Comparison of ENCODE assay signal across 36 cellular contexts in the genomic region with DNA sequence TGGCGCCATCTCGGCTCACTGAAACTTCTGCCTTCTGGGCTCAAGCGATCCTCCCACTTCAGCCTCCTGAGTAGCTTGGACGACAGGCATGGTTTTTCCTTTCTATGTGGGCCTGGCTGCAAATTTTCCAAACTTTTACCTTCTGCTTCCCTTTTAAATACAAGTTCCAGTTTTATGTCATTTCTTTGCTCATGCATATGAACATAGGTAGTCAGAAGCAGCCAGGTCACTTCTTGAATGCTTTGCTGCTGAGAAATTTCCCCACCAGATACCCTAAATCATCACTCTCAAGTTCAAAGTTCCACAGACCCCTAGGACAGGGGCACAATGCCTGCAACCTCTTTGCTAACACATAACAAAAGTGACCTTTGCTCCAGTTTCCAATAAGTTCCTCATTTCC. TPM values are rescaled to one million over a fixed set of nuclear protein-coding genes. Genes with fewer than 3 reads are reported as not detected.
"Had no signal": no experiment of that assay in that cellular context is flagged by ENCODE, and none has a peak within 500 bp of the region (broad histone marks: within the 10 kb centered on the region; RNA-seq: fewer than 3 reads in every experiment).

No MANE protein-coding gene starts in this region.

- H3K27me3 Mint-ChIP-seq: activated CD4-positive, alpha-beta memory T cell treated with anti-CD3 and anti-CD28 coated beads, Interleukin-2, amount 10 ng/mL, durations not matched to agents 7 days and 5 days; activated CD4-positive, alpha-beta T cell treated with anti-CD3 and anti-CD28 coated beads, Interleukin-2, amount 10 ng/mL, durations not matched to agents 7 days and 5 days; activated naive CD8-positive, alpha-beta T cell treated with anti-CD3 and anti-CD28 coated beads, Interleukin-2, amount 10 ng/mL, durations not matched to agents 7 days and 5 days; activated T-cell treated with anti-CD3 and anti-CD28 coated beads, Interleukin-2, amount 50 U/mL, for 24 hours; effector memory CD8-positive, alpha-beta T cell; naive thymus-derived CD4-positive, alpha-beta T cell had no signal

- H3K79me2 ChIP-seq: hepatocyte had no signal

- H3K4me1 ChIP-seq: pancreas had no signal

- H3K27me3 ChIP-seq: ascending aorta, cardiac muscle cell, gastroesophageal sphincter, hepatocyte, pancreas, suprapubic skin, tibial artery, upper lobe of right lung had no signal

- H3K9me3 ChIP-seq: pancreas had no signal

- H3K36me3 ChIP-seq: ascending aorta, cardiac muscle cell, gastroesophageal sphincter, pancreas, suprapubic skin, tibial artery, upper lobe of right lung had no signal

- H3K4me3 ChIP-seq: ascending aorta, cardiac muscle cell, coronary artery, gastroesophageal sphincter, hepatocyte, pancreas, psoas muscle, smooth muscle cell, suprapubic skin, tibial artery, upper lobe of right lung had no signal

- H3K4me1 Mint-ChIP-seq: activated CD4-positive, alpha-beta memory T cell treated with anti-CD3 and anti-CD28 coated beads, Interleukin-2, amount 10 ng/mL, durations not matched to agents 7 days and 5 days; activated CD4-positive, alpha-beta T cell treated with anti-CD3 and anti-CD28 coated beads, Interleukin-2, amount 10 ng/mL, durations not matched to agents 7 days and 5 days; activated naive CD4-positive, alpha-beta T cell treated with anti-CD3 and anti-CD28 coated beads, Interleukin-2, amount 10 ng/mL, durations not matched to agents 7 days and 5 days; brain; immature natural killer cell; mesothelial cell of epicardium had no signal

- ATAC-seq: effector memory CD8-positive, alpha-beta T cell; gastroesophageal sphincter; left colon; naive thymus-derived CD4-positive, alpha-beta T cell; pancreas; psoas muscle; upper lobe of right lung had no signal

- H2AFZ ChIP-seq: hepatocyte had no signal

- H3K27ac ChIP-seq: ascending aorta, cardiac muscle cell, coronary artery, gastroesophageal sphincter, hepatocyte, pancreas, psoas muscle, suprapubic skin, tibial artery had no signal

- DNase-seq: activated CD4-positive, alpha-beta memory T cell treated with anti-CD3 and anti-CD28 coated beads, Interleukin-2, amount 10 ng/mL, durations not matched to agents 7 days and 5 days; activated CD4-positive, alpha-beta T cell treated with anti-CD3 and anti-CD28 coated beads, Interleukin-2, amount 10 ng/mL, durations not matched to agents 7 days and 5 days; activated CD4-positive, CD25-positive, alpha-beta regulatory T cell treated with anti-CD3 and anti-CD28 coated beads, Interleukin-2, amount 50 U/mL, for 72 hours; activated CD8-positive, alpha-beta memory T cell treated with anti-CD3 and anti-CD28 coated beads, Interleukin-2, amount 50 U/mL, for 48 hours; activated gamma-delta T cell; activated naive CD4-positive, alpha-beta T cell treated with anti-CD3 and anti-CD28 coated beads, Interleukin-2, amount 10 ng/mL, durations not matched to agents 7 days and 5 days; activated naive CD8-positive, alpha-beta T cell treated with anti-CD3 and anti-CD28 coated beads, Interleukin-2, amount 10 ng/mL, durations not matched to agents 7 days and 5 days; activated T-cell treated with anti-CD3 and anti-CD28 coated beads, Interleukin-2, amount 50 U/mL, for 24 hours; cerebellar nuclear complex; effector memory CD8-positive, alpha-beta T cell; immature natural killer cell; kidney; left colon; mammary epithelial cell; naive thymus-derived CD4-positive, alpha-beta T cell; nucleus accumbens; pancreas; psoas muscle; stimulated activated CD4-positive, alpha-beta T cell treated with anti-CD3 and anti-CD28 coated beads, Interleukin-15, amount 100 ng/mL, for 24 hours; stimulated activated CD4-positive, alpha-beta T cell treated with anti-CD3 and anti-CD28 coated beads, Interleukin-2, amount 100 ng/mL, for 24 hours; stimulated activated naive CD4-positive, alpha-beta T cell; T-helper 9 cell; tibial artery; upper lobe of right lung had no signal

- H3K27ac Mint-ChIP-seq: activated CD4-positive, alpha-beta memory T cell treated with anti-CD3 and anti-CD28 coated beads, Interleukin-2, amount 10 ng/mL, durations not matched to agents 7 days and 5 days; activated CD4-positive, alpha-beta T cell treated with anti-CD3 and anti-CD28 coated beads, Interleukin-2, amount 10 ng/mL, durations not matched to agents 7 days and 5 days; activated naive CD4-positive, alpha-beta T cell treated with anti-CD3 and anti-CD28 coated beads, Interleukin-2, amount 10 ng/mL, durations not matched to agents 7 days and 5 days; activated naive CD8-positive, alpha-beta T cell treated with anti-CD3 and anti-CD28 coated beads, Interleukin-2, amount 10 ng/mL, durations not matched to agents 7 days and 5 days; activated T-cell treated with anti-CD3 and anti-CD28 coated beads, Interleukin-2, amount 50 U/mL, for 24 hours; brain; effector memory CD8-positive, alpha-beta T cell; immature natural killer cell; mesothelial cell of epicardium; naive thymus-derived CD4-positive, alpha-beta T cell had no signal

- H3K4me3 Mint-ChIP-seq: activated CD4-positive, alpha-beta memory T cell treated with anti-CD3 and anti-CD28 coated beads, Interleukin-2, amount 10 ng/mL, durations not matched to agents 7 days and 5 days; activated CD4-positive, alpha-beta T cell treated with anti-CD3 and anti-CD28 coated beads, Interleukin-2, amount 10 ng/mL, durations not matched to agents 7 days and 5 days; activated naive CD4-positive, alpha-beta T cell treated with anti-CD3 and anti-CD28 coated beads, Interleukin-2, amount 10 ng/mL, durations not matched to agents 7 days and 5 days; activated naive CD8-positive, alpha-beta T cell treated with anti-CD3 and anti-CD28 coated beads, Interleukin-2, amount 10 ng/mL, durations not matched to agents 7 days and 5 days; activated T-cell treated with anti-CD3 and anti-CD28 coated beads, Interleukin-2, amount 50 U/mL, for 24 hours; brain; effector memory CD8-positive, alpha-beta T cell; immature natural killer cell; mesothelial cell of epicardium; naive thymus-derived CD4-positive, alpha-beta T cell had no signal

- H3K4me2 ChIP-seq: hepatocyte, smooth muscle cell had no signal

RNA-seq across cellular contexts. Expression of a gene that starts 21.6 kb away (rescaled TPM):
- total RNA-seq: activated CD4-positive, alpha-beta T cell treated with anti-CD3 and anti-CD28 coated beads, Interleukin-2, amount 10 ng/mL, durations not matched to agents 7 days and 5 days; activated naive CD8-positive, alpha-beta T cell treated with anti-CD3 and anti-CD28 coated beads, Interleukin-2, amount 10 ng/mL, durations not matched to agents 7 days and 5 days; ascending aorta; cardiac muscle cell; endothelial cell of umbilical vein; gastroesophageal sphincter; kidney; left colon; liver; mesothelial cell of epicardium; naive thymus-derived CD4-positive, alpha-beta T cell; pancreas; psoas muscle; smooth muscle cell; suprapubic skin; upper lobe of right lung had no signal
- polyA plus RNA-seq: cardiac muscle cell; hepatocyte; immature natural killer cell; liver; naive thymus-derived CD4-positive, alpha-beta T cell; neural cell; pancreas; smooth muscle cell had no signal

RNA-seq across cellular contexts. Expression of a gene that starts 52.8 kb away (rescaled TPM):
- total RNA-seq: ascending aorta, liver, psoas muscle, upper lobe of right lung had no signal
- polyA plus RNA-seq: hepatocyte; immature natural killer cell; liver; naive thymus-derived CD4-positive, alpha-beta T cell had no signal
